In genomic region chr11:27757953-27758352, GRCh38 we compare ENCODE assay signal across 15 cellular contexts. TPM values are rescaled to one million over a fixed set of nuclear protein-coding genes. Genes with fewer than 3 reads are reported as not detected.
DNase-seq lines count a peak whose midpoint lies in the region; ATAC-seq, FAIRE-seq and TF ChIP-seq lines count a peak whose summit lies in the region.
"Had no signal": no experiment of that assay in that cellular context is flagged by ENCODE, and none has a peak within 500 bp of the region (broad histone marks: within the 10 kb centered on the region; RNA-seq: fewer than 3 reads in every experiment).

No MANE protein-coding gene starts in this region.

- no peak overlapping the region for H2BK5ac ChIP-seq in trophoblast cell (ENCODE audit: low read depth, low read length, poor library complexity)

- H3K9me3 ChIP-seq in osteoblast (ENCODE audit: low read depth, low read length) (no peaks in the 10 kb centered on the region), trophoblast cell (ENCODE audit: insufficient read depth, low read depth, low read length) (no peaks in the 10 kb centered on the region)

- H3K27ac ChIP-seq in osteoblast (ENCODE audit: low read depth, low read length) (no peak overlapping the region), trophoblast cell (ENCODE audit: low read depth, low read length) (no peak overlapping the region)

- WGBS in trophoblast cell (ENCODE audit: extremely low coverage, insufficient coverage, insufficient read length) = no CpG with 5 or more reads among the region's 2 CpGs

- no peak for FAIRE-seq in bronchial epithelial cell (lab: Jason Lieb, UNC)

- TF ChIP-seq CTCF in bronchial epithelial cell (IDR thresholded peaks at IDR 0.05; ENCODE audit: insufficient read depth, low read length, severe bottlenecking) (no peak), osteoblast (IDR thresholded peaks at IDR 0.05; ENCODE audit: extremely low read depth, low read depth, low read length) (no peak)

- no peak overlapping the region for H3K4ac ChIP-seq in trophoblast cell (ENCODE audit: low read depth, low read length)

- no peak overlapping the region for H3K23ac ChIP-seq in trophoblast cell (ENCODE audit: low read length)

- H4K20me1 ChIP-seq in osteoblast (ENCODE audit: insufficient read depth, low read length) = no peaks in the 10 kb centered on the region

- H3K27me3 ChIP-seq in bronchial epithelial cell (ENCODE audit: control insufficient read depth, insufficient read depth, low read length) (no peaks in the 10 kb centered on the region), osteoblast (ENCODE audit: insufficient read depth, low read length) (peaks cover 21% of the 10 kb centered on the region), trophoblast cell (ENCODE audit: insufficient read depth, low read length) (no peaks in the 10 kb centered on the region)

- no peaks in the 10 kb centered on the region for H3K79me1 ChIP-seq in trophoblast cell (ENCODE audit: low read length)

- H3K36me3 ChIP-seq in bronchial epithelial cell (ENCODE audit: control insufficient read depth, insufficient read depth, low read length) = no peaks in the 10 kb centered on the region
- H3K36me3 ChIP-seq in osteoblast (ENCODE audit: insufficient read depth, low read length) = no peaks in the 10 kb centered on the region
- H3K36me3 ChIP-seq in trophoblast cell (ENCODE audit: control insufficient read depth in 1 of 2, insufficient read depth in 2 of 2, low read length in 2 of 2) = no peaks in the 10 kb centered on the region

- no peak overlapping the region for H3K9ac ChIP-seq in trophoblast cell (ENCODE audit: low read length)

- H3K79me2 ChIP-seq in osteoblast (ENCODE audit: insufficient read depth, low read length) (no peaks in the 10 kb centered on the region), trophoblast cell (ENCODE audit: control insufficient read depth, insufficient read depth, low read length, poor library complexity) (no peaks in the 10 kb centered on the region)

- no peak overlapping the region for H2BK12ac ChIP-seq in trophoblast cell (ENCODE audit: low read length)

- H3K4me2 ChIP-seq in osteoblast (ENCODE audit: insufficient read depth, low read length) = peak overlapping the region; percentile 0
- no peak overlapping the region for H3K4me2 ChIP-seq in trophoblast cell (ENCODE audit: low read length)

- H4K91ac ChIP-seq in trophoblast cell (ENCODE audit: low read depth, low read length) = no peak overlapping the region

- H3K4me1 ChIP-seq in osteoblast (ENCODE audit: insufficient read depth, low read length) (peaks cover 11% of the 10 kb centered on the region), trophoblast cell (ENCODE audit: control insufficient read depth in 1 of 2, insufficient read depth in 2 of 2, low read length in 2 of 2) (no peaks in the 10 kb centered on the region)

- no peak overlapping the region for H2AFZ ChIP-seq in osteoblast (ENCODE audit: low read length)
- no peak overlapping the region for H2AFZ ChIP-seq in trophoblast cell (ENCODE audit: insufficient read depth, low read length, poor library complexity)

- H3K4me3 ChIP-seq in bronchial epithelial cell (ENCODE audit: low read depth, low read length) = no peak overlapping the region
- H3K4me3 ChIP-seq in osteoblast (ENCODE audit: insufficient read depth, low read length) = no peak overlapping the region
- no peak overlapping the region for H3K4me3 ChIP-seq in trophoblast cell (ENCODE audit: low read depth, low read length)

- H2AK5ac ChIP-seq in trophoblast cell (ENCODE audit: low read length) = no peak overlapping the region

- DNase-seq in ELR (ENCODE audit: low read depth) (peak; percentile 72), MV-4-11 (lab: John Stamatoyannopoulos, UW) (peak; percentile 65), bronchial epithelial cell (ENCODE audit: low read depth) (peak; percentile 45), osteoblast (ENCODE audit: insufficient read length, low spot score, missing footprints) (peak; percentile 86), NCI-H1417 treated with DMSO at 0.1 percent for 48 hours (lab: John Stamatoyannopoulos, UW) (no peak), trophoblast cell (no peak)
- DNase-seq: activated B cell treated with CpG ODN at 0.5 μM for 24 hours; CD4-positive, alpha-beta T cell; left cardiac atrium; NCI-H1694 treated with DMSO at 0.1 percent for 48 hours; stimulated activated naive CD8-positive, alpha-beta T cell treated with anti-CD3 and anti-CD28 coated beads, Interleukin-15, amount 100 ng/mL, for 72 hours had no signal

- H4K8ac ChIP-seq in trophoblast cell (ENCODE audit: low read depth, low read length) = no peak overlapping the region

- no peak for ATAC-seq in GM21786 (IDR thresholded peaks at IDR 0.05; ENCODE audit: unreplicated experiment)
- ATAC-seq in HG02642 (IDR thresholded peaks at IDR 0.05; ENCODE audit: poor library complexity, unreplicated experiment) = no peak
- ATAC-seq: natural killer cell treated with Interleukin-12 subunit alpha and Interleukin-12 subunit beta and Interleukin-15 and Interleukin-18, amount 100 ng/mL, for 72 hours; sciatic nerve; stimulated activated naive CD8-positive, alpha-beta T cell treated with anti-CD3 and anti-CD28 coated beads, Interleukin-15, amount 100 ng/mL, for 72 hours had no signal

- H3K14ac ChIP-seq in trophoblast cell (ENCODE audit: low read length) = no peak overlapping the region

- no peak overlapping the region for H3K18ac ChIP-seq in trophoblast cell (ENCODE audit: low read length)

- H2BK120ac ChIP-seq in trophoblast cell (ENCODE audit: insufficient read depth, low read length, poor library complexity) = no peak overlapping the region

- no peak overlapping the region for H4K12ac ChIP-seq in trophoblast cell (ENCODE audit: low read depth, low read length)

RNA-seq across cellular contexts. Expression of gene BDNF, which starts 57.7 kb away (rescaled TPM):
- total RNA-seq in bronchial epithelial cell (0.79 and 1.7 TPM in 2 replicates), osteoblast (6.9 and 8.0 TPM in 2 replicates)
- polyA plus RNA-seq in trophoblast cell (2013) = 0.75 and 0.85 TPM in 2 replicates
- total RNA-seq: activated B cell treated with CpG ODN at 0.5 μM for 24 hours; CD4-positive, alpha-beta T cell; natural killer cell treated with Interleukin-12 subunit alpha and Interleukin-12 subunit beta and Interleukin-15 and Interleukin-18, amount 100 ng/mL, for 72 hours had no signal

Comparison
In these comparisons a context has a peak if more than half of its experiments do, and no peak if none do; other contexts are left out.
1. DNase-seq: peak in ELR (single experiment), MV-4-11 (single experiment), bronchial epithelial cell (single experiment) and osteoblast (single experiment); none in NCI-H1417 treated with DMSO at 0.1 percent for 48 hours (single experiment) and trophoblast cell (0 of 2).